In genomic region chr1:151720974-151721787, GRCh38 we compare ENCODE assay signal across 1 cellular context.
TF ChIP-seq lines count a peak whose summit lies in the region.

TSS of gene RIIAD1 (plus strand) at chr1:151721522. CDS start at chr1:151721537, 15 bp downstream.

TF ChIP-seq in IMR-90, 13 proteins besides CTCF, POLR2A, EP300 and RAD21:
- no peak for TF ChIP-seq MAZ (IDR thresholded peaks at IDR 0.05; ENCODE audit: borderline replicate concordance, low read depth, low read length)
TF ChIP-seq in IMR-90: peak in this region for 0.
